ENCODE assay signal across 8 cellular contexts in the genomic region with DNA sequence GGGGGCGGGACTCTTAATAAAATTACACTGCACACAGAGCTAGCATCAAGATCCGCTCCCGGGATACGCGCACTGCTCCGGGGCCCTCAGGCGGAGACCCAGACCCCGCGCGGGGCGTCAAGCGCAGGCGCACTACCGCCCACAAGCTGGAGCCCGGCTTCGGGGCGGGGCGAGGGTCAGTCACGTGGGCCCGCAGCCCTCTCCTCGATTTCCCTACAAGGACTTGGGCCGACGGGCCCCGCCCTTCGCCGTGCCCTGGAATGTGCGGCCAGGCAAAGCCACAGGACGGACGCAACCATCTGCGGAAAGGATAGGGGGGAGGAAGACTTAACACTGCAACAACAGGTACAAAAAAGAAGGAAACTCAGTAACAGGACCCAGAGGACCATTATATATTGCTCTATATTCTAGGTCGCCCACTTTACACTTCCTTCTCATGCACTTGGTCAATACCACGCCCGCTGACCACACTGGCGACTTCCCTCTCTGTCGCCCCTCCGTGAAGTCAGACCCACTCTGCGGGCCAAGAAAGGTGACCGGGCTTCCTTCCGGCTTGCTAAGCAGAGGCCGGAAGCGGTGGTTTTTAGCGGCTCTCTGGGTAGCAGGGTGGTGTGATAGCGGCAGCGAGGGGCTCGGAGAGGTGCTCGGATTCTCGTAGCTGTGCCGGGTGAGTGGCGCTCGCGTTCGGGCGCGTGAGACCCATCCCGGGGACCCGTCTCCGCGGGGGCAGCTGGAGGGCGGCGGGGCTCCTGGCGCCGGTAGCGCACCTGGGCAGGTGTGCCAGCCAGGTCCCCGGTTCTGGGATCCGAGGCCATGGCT. TPM values are rescaled to one million over a fixed set of nuclear protein-coding genes. Genes with fewer than 3 reads are reported as not detected.
DNase-seq lines count a peak whose midpoint lies in the region; ATAC-seq and TF ChIP-seq lines count a peak whose summit lies in the region.

Gene MYL12A (plus strand): TSS at position 559 of the 819 bp plus-strand sequence. CDS start 5,447 bp downstream, outside the sequence.

- ATAC-seq in GM19043 (IDR thresholded peaks at IDR 0.05; ENCODE audit: low read depth, unreplicated experiment) (peak; percentile 74), HG03378 (IDR thresholded peaks at IDR 0.05; ENCODE audit: unreplicated experiment) (peak; percentile 81)

- DNase-seq in AG10803 (ENCODE audit: low read depth), result peak; percentile 99
- DNase-seq in NCI-H460 (ENCODE audit: extremely low read depth, low read depth), result peak; percentile 94
- peak; percentile 95 for DNase-seq in activated CD4-positive, CD25-positive, alpha-beta regulatory T cell treated with anti-CD3 and anti-CD28 coated beads, Interleukin-2, amount 50 U/mL, for 72 hours
- peak; percentile 28 to 78 for DNase-seq in cerebellar nuclear complex (lab: John Stamatoyannopoulos, UW)
- DNase-seq in islet precursor cell, result peak; percentile 99
- DNase-seq in stimulated activated CD4-positive, alpha-beta T cell treated with anti-CD3 and anti-CD28 coated beads, Interleukin-12 subunit alpha, Interleukin-12 subunit beta, amount 100 ng/mL, for 48 hours (ENCODE audit: low read depth in 2 of 3, low spot score in 1 of 3), result peak; percentile 93 to 98 (median 96)

- H3K4me3 ChIP-seq in AG10803 (ENCODE audit: low read length), result peak within 1 kb of the TSS; percentile 93

- no peak for TF ChIP-seq CTCF in AG10803 (conservative IDR thresholded peaks at IDR 0.05; ENCODE audit: low read length)

RNA-seq across cellular contexts. Expression of gene MYL12A, which starts in this region (rescaled TPM):
- 644 and 647 TPM in 2 replicates for total RNA-seq in NCI-H460 (2014; rRNA removed; shearing (Covaris generic))
- polyA plus RNA-seq in NCI-H460 (2014; cell fraction: nucleus; rRNA removed), result 215 and 218 TPM in 2 replicates

Comparison
In these comparisons a context has a peak if more than half of its experiments do, and no peak if none do; other contexts are left out.
1. Peak in every context shown above with its lines: DNase-seq, ATAC-seq and H3K4me3 ChIP-seq.